Comparison of ENCODE assay signal across 1 cellular context in genomic region chr12:31877884-31878283, GRCh38.
TF ChIP-seq lines count a peak whose summit lies in the region.

No MANE protein-coding gene starts in this region.

TF ChIP-seq in H1, 55 proteins besides CTCF, POLR2A, EP300 and RAD21 (continued from another document):
- TF ChIP-seq, protein P1, sequence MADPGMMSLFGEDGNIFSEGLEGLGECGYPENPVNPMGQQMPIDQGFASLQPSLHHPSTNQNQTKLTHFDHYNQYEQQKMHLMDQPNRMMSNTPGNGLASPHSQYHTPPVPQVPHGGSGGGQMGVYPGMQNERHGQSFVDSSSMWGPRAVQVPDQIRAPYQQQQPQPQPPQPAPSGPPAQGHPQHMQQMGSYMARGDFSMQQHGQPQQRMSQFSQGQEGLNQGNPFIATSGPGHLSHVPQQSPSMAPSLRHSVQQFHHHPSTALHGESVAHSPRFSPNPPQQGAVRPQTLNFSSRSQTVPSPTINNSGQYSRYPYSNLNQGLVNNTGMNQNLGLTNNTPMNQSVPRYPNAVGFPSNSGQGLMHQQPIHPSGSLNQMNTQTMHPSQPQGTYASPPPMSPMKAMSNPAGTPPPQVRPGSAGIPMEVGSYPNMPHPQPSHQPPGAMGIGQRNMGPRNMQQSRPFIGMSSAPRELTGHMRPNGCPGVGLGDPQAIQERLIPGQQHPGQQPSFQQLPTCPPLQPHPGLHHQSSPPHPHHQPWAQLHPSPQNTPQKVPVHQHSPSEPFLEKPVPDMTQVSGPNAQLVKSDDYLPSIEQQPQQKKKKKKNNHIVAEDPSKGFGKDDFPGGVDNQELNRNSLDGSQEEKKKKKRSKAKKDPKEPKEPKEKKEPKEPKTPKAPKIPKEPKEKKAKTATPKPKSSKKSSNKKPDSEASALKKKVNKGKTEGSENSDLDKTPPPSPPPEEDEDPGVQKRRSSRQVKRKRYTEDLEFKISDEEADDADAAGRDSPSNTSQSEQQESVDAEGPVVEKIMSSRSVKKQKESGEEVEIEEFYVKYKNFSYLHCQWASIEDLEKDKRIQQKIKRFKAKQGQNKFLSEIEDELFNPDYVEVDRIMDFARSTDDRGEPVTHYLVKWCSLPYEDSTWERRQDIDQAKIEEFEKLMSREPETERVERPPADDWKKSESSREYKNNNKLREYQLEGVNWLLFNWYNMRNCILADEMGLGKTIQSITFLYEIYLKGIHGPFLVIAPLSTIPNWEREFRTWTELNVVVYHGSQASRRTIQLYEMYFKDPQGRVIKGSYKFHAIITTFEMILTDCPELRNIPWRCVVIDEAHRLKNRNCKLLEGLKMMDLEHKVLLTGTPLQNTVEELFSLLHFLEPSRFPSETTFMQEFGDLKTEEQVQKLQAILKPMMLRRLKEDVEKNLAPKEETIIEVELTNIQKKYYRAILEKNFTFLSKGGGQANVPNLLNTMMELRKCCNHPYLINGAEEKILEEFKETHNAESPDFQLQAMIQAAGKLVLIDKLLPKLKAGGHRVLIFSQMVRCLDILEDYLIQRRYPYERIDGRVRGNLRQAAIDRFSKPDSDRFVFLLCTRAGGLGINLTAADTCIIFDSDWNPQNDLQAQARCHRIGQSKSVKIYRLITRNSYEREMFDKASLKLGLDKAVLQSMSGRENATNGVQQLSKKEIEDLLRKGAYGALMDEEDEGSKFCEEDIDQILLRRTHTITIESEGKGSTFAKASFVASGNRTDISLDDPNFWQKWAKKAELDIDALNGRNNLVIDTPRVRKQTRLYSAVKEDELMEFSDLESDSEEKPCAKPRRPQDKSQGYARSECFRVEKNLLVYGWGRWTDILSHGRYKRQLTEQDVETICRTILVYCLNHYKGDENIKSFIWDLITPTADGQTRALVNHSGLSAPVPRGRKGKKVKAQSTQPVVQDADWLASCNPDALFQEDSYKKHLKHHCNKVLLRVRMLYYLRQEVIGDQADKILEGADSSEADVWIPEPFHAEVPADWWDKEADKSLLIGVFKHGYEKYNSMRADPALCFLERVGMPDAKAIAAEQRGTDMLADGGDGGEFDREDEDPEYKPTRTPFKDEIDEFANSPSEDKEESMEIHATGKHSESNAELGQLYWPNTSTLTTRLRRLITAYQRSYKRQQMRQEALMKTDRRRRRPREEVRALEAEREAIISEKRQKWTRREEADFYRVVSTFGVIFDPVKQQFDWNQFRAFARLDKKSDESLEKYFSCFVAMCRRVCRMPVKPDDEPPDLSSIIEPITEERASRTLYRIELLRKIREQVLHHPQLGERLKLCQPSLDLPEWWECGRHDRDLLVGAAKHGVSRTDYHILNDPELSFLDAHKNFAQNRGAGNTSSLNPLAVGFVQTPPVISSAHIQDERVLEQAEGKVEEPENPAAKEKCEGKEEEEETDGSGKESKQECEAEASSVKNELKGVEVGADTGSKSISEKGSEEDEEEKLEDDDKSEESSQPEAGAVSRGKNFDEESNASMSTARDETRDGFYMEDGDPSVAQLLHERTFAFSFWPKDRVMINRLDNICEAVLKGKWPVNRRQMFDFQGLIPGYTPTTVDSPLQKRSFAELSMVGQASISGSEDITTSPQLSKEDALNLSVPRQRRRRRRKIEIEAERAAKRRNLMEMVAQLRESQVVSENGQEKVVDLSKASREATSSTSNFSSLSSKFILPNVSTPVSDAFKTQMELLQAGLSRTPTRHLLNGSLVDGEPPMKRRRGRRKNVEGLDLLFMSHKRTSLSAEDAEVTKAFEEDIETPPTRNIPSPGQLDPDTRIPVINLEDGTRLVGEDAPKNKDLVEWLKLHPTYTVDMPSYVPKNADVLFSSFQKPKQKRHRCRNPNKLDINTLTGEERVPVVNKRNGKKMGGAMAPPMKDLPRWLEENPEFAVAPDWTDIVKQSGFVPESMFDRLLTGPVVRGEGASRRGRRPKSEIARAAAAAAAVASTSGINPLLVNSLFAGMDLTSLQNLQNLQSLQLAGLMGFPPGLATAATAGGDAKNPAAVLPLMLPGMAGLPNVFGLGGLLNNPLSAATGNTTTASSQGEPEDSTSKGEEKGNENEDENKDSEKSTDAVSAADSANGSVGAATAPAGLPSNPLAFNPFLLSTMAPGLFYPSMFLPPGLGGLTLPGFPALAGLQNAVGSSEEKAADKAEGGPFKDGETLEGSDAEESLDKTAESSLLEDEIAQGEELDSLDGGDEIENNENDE (IDR thresholded peaks at IDR 0.05; ENCODE audit: insufficient replicate concordance, low read length): no peak
- no peak for TF ChIP-seq BRCA1 (IDR thresholded peaks at IDR 0.05; ENCODE audit: low read depth, low read length)
- TF ChIP-seq JUN (IDR thresholded peaks at IDR 0.05; ENCODE audit: low read depth, low read length): no peak
- TF ChIP-seq CBX8 (IDR thresholded peaks at IDR 0.05; ENCODE audit: borderline replicate concordance, low read depth, low read length): no peak
- TF ChIP-seq POLR2AphosphoS5 (IDR thresholded peaks at IDR 0.05; ENCODE audit: low read depth, low read length): no peak
- no peak for TF ChIP-seq TAF1 (IDR thresholded peaks at IDR 0.05; ENCODE audit: low read depth, low read length)
- no peak for TF ChIP-seq GTF2F1 (IDR thresholded peaks at IDR 0.05; ENCODE audit: borderline replicate concordance, low read depth, low read length)
- no peak for TF ChIP-seq RBBP5 (IDR thresholded peaks at IDR 0.05; ENCODE audit: borderline replicate concordance, low read depth, low read length)
- TF ChIP-seq NRF1 (IDR thresholded peaks at IDR 0.05; ENCODE audit: low read depth, low read length): no peak
- TF ChIP-seq YY1 (IDR thresholded peaks at IDR 0.05; ENCODE audit: low read depth, low read length): no peak
- no peak for TF ChIP-seq CHD1 (IDR thresholded peaks at IDR 0.05; ENCODE audit: low read depth, low read length)
